Comparison of ENCODE assay signal across 1 cellular context in genomic region chr19:5977785-5978605, GRCh38.
TF ChIP-seq lines count a peak whose summit lies in the region.

RANBP3 (minus strand) TSS chr19:5978140; CDS start chr19:5978082, 58 bp downstream.

TF ChIP-seq in K562, 482 proteins besides CTCF, POLR2A, EP300 and RAD21 (continued from another document and continues in another):
- TF ChIP-seq ZNF639 (CRISPR knock-in tag; conservative IDR thresholded peaks at IDR 0.05 in 1 of 2, IDR thresholded peaks at IDR 0.05 in 1 of 2) = no peak; a peak in 1 of 4 replicates
- TF ChIP-seq ZFX (CRISPR knock-in tag; IDR thresholded peaks at IDR 0.05) = peak; percentile 90
- no peak for TF ChIP-seq SREBF1 (IDR thresholded peaks at IDR 0.05; ENCODE audit: borderline replicate concordance, low read depth, low read length)
- TF ChIP-seq POLR2AphosphoS5 (IDR thresholded peaks at IDR 0.05; ENCODE audit: control insufficient read depth, insufficient read depth, low read depth, low read length) = peak; percentile 58
- TF ChIP-seq FOXA3 (CRISPR knock-in tag; conservative IDR thresholded peaks at IDR 0.05 in 1 of 2, IDR thresholded peaks at IDR 0.05 in 1 of 2) = peak in 1 of 2 experiments; percentile 94; a peak in 2 of 4 replicates
- no peak for TF ChIP-seq ZC3H4 (CRISPR knock-in tag; IDR thresholded peaks at IDR 0.05; ENCODE audit: borderline replicate concordance)
- no peak for TF ChIP-seq NFIC (IDR thresholded peaks at IDR 0.05)
- no peak for TF ChIP-seq MED1 (CRISPR knock-in tag; IDR thresholded peaks at IDR 0.05; ENCODE audit: borderline replicate concordance)
- TF ChIP-seq SMAD2 (IDR thresholded peaks at IDR 0.05; ENCODE audit: low read depth, low read length) = no peak
- peak; percentile 65; the same call in 1 of the 2 replicates for TF ChIP-seq ZNF583 (CRISPR knock-in tag; IDR thresholded peaks at IDR 0.05)
- peak; percentile 71 for TF ChIP-seq PHF20 (IDR thresholded peaks at IDR 0.05; ENCODE audit: partially characterized antibody)
- no peak for TF ChIP-seq ELF4 (CRISPR knock-in tag; IDR thresholded peaks at IDR 0.05)
- no peak for TF ChIP-seq SIRT6 (IDR thresholded peaks at IDR 0.05; ENCODE audit: low read depth, low read length)
- no peak; the same call in 1 of the 2 replicates for TF ChIP-seq ZBTB40 (IDR thresholded peaks at IDR 0.05)
- peak; percentile 67; the same call in 1 of the 2 replicates for TF ChIP-seq ZBTB40 (CRISPR knock-in tag; IDR thresholded peaks at IDR 0.05)
- TF ChIP-seq HINFP (tag; conservative IDR thresholded peaks at IDR 0.05; ENCODE audit: low read depth) = no peak
- TF ChIP-seq PHTF2 (CRISPR knock-in tag; IDR thresholded peaks at IDR 0.05) = no peak
- TF ChIP-seq ATF4 (CRISPR knock-in tag; IDR thresholded peaks at IDR 0.05) = peak; percentile 11; the same call in 1 of the 2 replicates
- peak; percentile 98 for TF ChIP-seq ZNF511 (CRISPR knock-in tag; IDR thresholded peaks at IDR 0.05)
- no peak for TF ChIP-seq SP2 (IDR thresholded peaks at IDR 0.05; ENCODE audit: extremely low read depth, low read depth, low read length, poor library complexity, severe bottlenecking)
- TF ChIP-seq CBFA2T3 (IDR thresholded peaks at IDR 0.05) = no peak
- TF ChIP-seq BRF1 (IDR thresholded peaks at IDR 0.05; ENCODE audit: borderline replicate concordance, extremely low read depth, insufficient read length) = no peak
- TF ChIP-seq CREB1 (IDR thresholded peaks at IDR 0.05) = peak; percentile 10; the same call in 1 of the 2 replicates
- peak; percentile 38; the same call in 1 of the 2 replicates for TF ChIP-seq CREB1 (CRISPR knock-in tag; IDR thresholded peaks at IDR 0.05)
- TF ChIP-seq ZBTB34 (CRISPR knock-in tag; IDR thresholded peaks at IDR 0.05) = no peak
- peak; percentile 66 to 69 for TF ChIP-seq MAZ (CRISPR knock-in tag; conservative IDR thresholded peaks at IDR 0.05 in 1 of 2, IDR thresholded peaks at IDR 0.05 in 1 of 2)
- no peak for TF ChIP-seq PRMT5 (CRISPR knock-in tag; IDR thresholded peaks at IDR 0.05)
- TF ChIP-seq IRF1 (CRISPR knock-in tag; IDR thresholded peaks at IDR 0.05; ENCODE audit: borderline replicate concordance) = peak; percentile 89; the same call in 1 of the 2 replicates
- TF ChIP-seq VEZF1 (CRISPR knock-in tag; IDR thresholded peaks at IDR 0.05) = peak; percentile 70
